In genomic region chr1:161119017-161119378, GRCh38 we compare ENCODE assay signal across 1 cellular context.
TF ChIP-seq lines count a peak whose summit lies in the region.

No MANE protein-coding gene starts in this region.

TF ChIP-seq in K562, 482 proteins besides CTCF, POLR2A, EP300 and RAD21 (continued from another document):
- no peak for TF ChIP-seq ADNP (tag; IDR thresholded peaks at IDR 0.05)
- no peak for TF ChIP-seq ZBED1 (IDR thresholded peaks at IDR 0.05)
- TF ChIP-seq, protein P1, sequence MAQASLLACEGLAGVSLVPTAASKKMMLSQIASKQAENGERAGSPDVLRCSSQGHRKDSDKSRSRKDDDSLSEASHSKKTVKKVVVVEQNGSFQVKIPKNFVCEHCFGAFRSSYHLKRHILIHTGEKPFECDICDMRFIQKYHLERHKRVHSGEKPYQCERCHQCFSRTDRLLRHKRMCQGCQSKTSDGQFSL (CRISPR knock-in tag; IDR thresholded peaks at IDR 0.05), result no peak
- TF ChIP-seq, protein P1 (tag; IDR thresholded peaks at IDR 0.05), result no peak
- 0 out of 2 replicates have a peak, but pooled peaks have one; percentile 15 for TF ChIP-seq NR2C2 (CRISPR knock-in tag; IDR thresholded peaks at IDR 0.05)
- TF ChIP-seq NR2C2 (tag; IDR thresholded peaks at IDR 0.05), result no peak
- TF ChIP-seq PHF20 (IDR thresholded peaks at IDR 0.05; ENCODE audit: partially characterized antibody), result no peak
- TF ChIP-seq HIVEP1 (CRISPR knock-in tag; IDR thresholded peaks at IDR 0.05), result no peak
- peak; percentile 24; the same call in 1 of the 2 replicates for TF ChIP-seq ZNF609 (CRISPR knock-in tag; IDR thresholded peaks at IDR 0.05; ENCODE audit: borderline replicate concordance)
- TF ChIP-seq L3MBTL2 (IDR thresholded peaks at IDR 0.05), result peak; percentile 59; the same call in 1 of the 2 replicates
- TF ChIP-seq ZNF592 (IDR thresholded peaks at IDR 0.05), result peak; percentile 12; the same call in 1 of the 2 replicates
TF ChIP-seq in K562: peak in this region for 14.
